ENCODE assay signal across 7 cellular contexts in genomic region chr20:64083380-64084208, GRCh38. TPM values are rescaled to one million over a fixed set of nuclear protein-coding genes. Genes with fewer than 3 reads are reported as not detected.
DNase-seq lines count a peak whose midpoint lies in the region; ATAC-seq, FAIRE-seq and TF ChIP-seq lines count a peak whose summit lies in the region.

No MANE protein-coding gene starts in this region.

- dilution Hi-C loops in keratinocyte (cut with MboI; ENCODE audit: extremely low pct_ligation_motif_present, low sequenced_read_pairs): no loop called here

- H3K4me3 ChIP-seq in WI38 (ENCODE audit: low read depth, low read length) (peak overlapping the region; percentile 49), keratinocyte (ENCODE audit: control insufficient read depth in 2 of 3, extremely low read depth in 1 of 3, insufficient read depth in 2 of 3, low read depth in 1 of 3, low read length in 3 of 3) (peak overlapping the region; percentile 32 to 38 (median 38))

- peak; percentile 42 for ATAC-seq in central memory CD8-positive, alpha-beta T cell (replicated peaks; ENCODE audit: extremely low read depth, poor library complexity, severe bottlenecking)
- no peak for ATAC-seq in HG02870 (IDR thresholded peaks at IDR 0.05; ENCODE audit: unreplicated experiment)

- no peaks in the 10 kb centered on the region for H3K9me3 Mint-ChIP-seq in central memory CD8-positive, alpha-beta T cell

- no peaks in the 10 kb centered on the region for H3K27me3 Mint-ChIP-seq in central memory CD8-positive, alpha-beta T cell

- H4K20me1 ChIP-seq in keratinocyte (ENCODE audit: control insufficient read depth, extremely low read depth, insufficient read depth, low read length): no peaks in the 10 kb centered on the region

- H3K4me3 Mint-ChIP-seq in central memory CD8-positive, alpha-beta T cell: peak overlapping the region; percentile 86

- H3K36me3 Mint-ChIP-seq in central memory CD8-positive, alpha-beta T cell (ENCODE audit: insufficient read depth): peaks cover 8% of the 10 kb centered on the region

- TF ChIP-seq CTCF in WI38 (IDR thresholded peaks at IDR 0.05; ENCODE audit: low read depth, low read length) (peak; percentile 56), keratinocyte (optimal IDR thresholded peaks at IDR 0.05 in 1 of 3, IDR thresholded peaks at IDR 0.05 in 1 of 3, conservative IDR thresholded peaks at IDR 0.05 in 1 of 3; ENCODE audit: extremely low read depth in 1 of 3, insufficient read depth in 2 of 3, low read length in 3 of 3) (peak in 2 of 3 experiments; percentile 76 to 80)

- H3K9me3 ChIP-seq in keratinocyte (ENCODE audit: control insufficient read depth, low read depth, low read length): no peaks in the 10 kb centered on the region

- H3K79me2 ChIP-seq in keratinocyte (ENCODE audit: control insufficient read depth, insufficient read depth, low read length): no peaks in the 10 kb centered on the region

- peaks cover 43% of the 10 kb centered on the region for H3K27me3 ChIP-seq in keratinocyte (ENCODE audit: control insufficient read depth, extremely low read depth, insufficient read depth, low read length)

- no peak overlapping the region for H3K9ac ChIP-seq in keratinocyte (ENCODE audit: control insufficient read depth, extremely low read depth, insufficient read depth, low read length)

- TF ChIP-seq POLR2A in GM12891 (IDR thresholded peaks at IDR 0.05; ENCODE audit: low read depth, low read length): no peak

- no peak overlapping the region for H3K27ac Mint-ChIP-seq in central memory CD8-positive, alpha-beta T cell (ENCODE audit: low read depth)

- no peak overlapping the region for H3K27ac ChIP-seq in keratinocyte (ENCODE audit: control insufficient read depth, insufficient read depth, low read length)

- peaks cover 10% of the 10 kb centered on the region for H3K4me1 ChIP-seq in keratinocyte (ENCODE audit: control insufficient read depth, extremely low read depth, insufficient read depth, low read length)

- no peaks in the 10 kb centered on the region for H3K9me1 ChIP-seq in keratinocyte (ENCODE audit: control insufficient read depth, extremely low read depth, insufficient read depth, low read length)

- peak overlapping the region; percentile 78 for H3K4me2 ChIP-seq in keratinocyte (ENCODE audit: control insufficient read depth, extremely low read depth, insufficient read depth, low read depth, low read length)

- no peaks in the 10 kb centered on the region for H3K36me3 ChIP-seq in keratinocyte (ENCODE audit: control insufficient read depth in 2 of 2, extremely low read depth in 1 of 2, insufficient read depth in 2 of 2, low read length in 2 of 2)

- FAIRE-seq in GM12891 (lab: Jason Lieb, UNC) (peak; percentile 54), keratinocyte (lab: Jason Lieb, UNC) (no peak)

- H2AFZ ChIP-seq in keratinocyte (ENCODE audit: control insufficient read depth, low read length): peak overlapping the region; percentile 51

- peaks cover 41% of the 10 kb centered on the region for H3K4me1 Mint-ChIP-seq in central memory CD8-positive, alpha-beta T cell

- DNase-seq in GM12891 (ENCODE audit: insufficient read length, low spot score) (no peak), NCI-H2196 (lab: John Stamatoyannopoulos, UW; ENCODE audit: unreplicated experiment) (peak; percentile 91), keratinocyte (ENCODE audit: low read depth, low spot score) (no peak)
- peak in 1 of 2 donors; percentile 44 for DNase-seq in central memory CD8-positive, alpha-beta T cell (ENCODE audit: low spot score in 2 of 2)
- DNase-seq in stimulated activated CD4-positive, alpha-beta T cell treated with anti-CD3 and anti-CD28 coated beads, Interleukin-1b, Interleukin-23, amount 100 ng/mL, for 1 hour (ENCODE audit: low read depth in 2 of 2): peak; percentile 27 to 40

TF ChIP-seq in GM12891, 5 proteins besides CTCF, POLR2A, EP300 and RAD21:
- no peak for TF ChIP-seq PAX5 (IDR thresholded peaks at IDR 0.05; ENCODE audit: insufficient read depth, low read length, severe bottlenecking)
- TF ChIP-seq POLR2AphosphoS5 (IDR thresholded peaks at IDR 0.05; ENCODE audit: low read depth, low read length): no peak
- TF ChIP-seq TAF1 (IDR thresholded peaks at IDR 0.05; ENCODE audit: low read depth, low read length): no peak
- no peak for TF ChIP-seq POU2F2 (IDR thresholded peaks at IDR 0.05; ENCODE audit: low read depth, low read length)
- no peak for TF ChIP-seq SPI1 (IDR thresholded peaks at IDR 0.05; ENCODE audit: low read depth, low read length)
TF ChIP-seq in GM12891: peak in this region for 0.

RNA-seq across cellular contexts. Expression of gene LKAAEAR1, which starts 0.6 kb away (rescaled TPM):
- polyA plus RNA-seq in GM12891 (2012; ENCODE audit: low read depth, missing spikeins): not detected
- not detected in 3 replicates for polyA plus RNA-seq in keratinocyte
- not detected for polyA plus RNA-seq in keratinocyte (2011; ENCODE audit: low read depth)
- polyA plus RNA-seq in keratinocyte (2011; cell fraction: cytosol; rRNA removed): not detected in 2 replicates
- not detected in 2 replicates for polyA plus RNA-seq in keratinocyte (2011; cell fraction: nucleus; rRNA removed)
- polyA plus RNA-seq in keratinocyte (2012; ENCODE audit: low replicate concordance): not detected in 2 replicates
- not detected in 3 replicates for polyA minus RNA-seq in keratinocyte
- polyA minus RNA-seq in keratinocyte (2011; cell fraction: cytosol; rRNA and poly(A)+ RNA removed): not detected
- polyA minus RNA-seq in keratinocyte (2011; cell fraction: nucleus; rRNA and poly(A)+ RNA removed): not detected in 2 replicates

RNA-seq across cellular contexts. Expression of gene OPRL1, which starts 3.7 kb away (rescaled TPM):
- 0.68 TPM for polyA plus RNA-seq in GM12891 (2012; ENCODE audit: low read depth, missing spikeins)
- polyA plus RNA-seq in keratinocyte: 0.25 to 0.54 TPM (median 0.32 TPM) in 3 replicates
- polyA plus RNA-seq in keratinocyte (2011; ENCODE audit: low read depth): not detected
- 0.23 and 0.48 TPM in 2 replicates for polyA plus RNA-seq in keratinocyte (2011; cell fraction: cytosol; rRNA removed)
- polyA plus RNA-seq in keratinocyte (2011; cell fraction: nucleus; rRNA removed): 0.47 and 1.0 TPM in 2 replicates
- 0.17 and 0.47 TPM in 2 replicates for polyA plus RNA-seq in keratinocyte (2012; ENCODE audit: low replicate concordance)
- 0.59 to 1.2 TPM (median 0.67 TPM) in 3 replicates for polyA minus RNA-seq in keratinocyte
- polyA minus RNA-seq in keratinocyte (2011; cell fraction: cytosol; rRNA and poly(A)+ RNA removed): not detected
- polyA minus RNA-seq in keratinocyte (2011; cell fraction: nucleus; rRNA and poly(A)+ RNA removed): 0.53 and 0.93 TPM in 2 replicates

RNA-seq across cellular contexts. Expression of gene RGS19, which starts 4.3 kb away (rescaled TPM):
- 27.9 TPM for polyA plus RNA-seq in GM12891 (2012; ENCODE audit: low read depth, missing spikeins)
- polyA plus RNA-seq in keratinocyte: 11.6 to 17.4 TPM (median 11.8 TPM) in 3 replicates
- 1.3 TPM for polyA plus RNA-seq in keratinocyte (2011; ENCODE audit: low read depth)
- polyA plus RNA-seq in keratinocyte (2011; cell fraction: cytosol; rRNA removed): 12.3 and 23.7 TPM in 2 replicates
- polyA plus RNA-seq in keratinocyte (2011; cell fraction: nucleus; rRNA removed): 8.4 and 13.6 TPM in 2 replicates
- 6.2 and 15.9 TPM in 2 replicates for polyA plus RNA-seq in keratinocyte (2012; ENCODE audit: low replicate concordance)
- polyA minus RNA-seq in keratinocyte: 8.5 to 19.6 TPM (median 10.8 TPM) in 3 replicates
- 36.3 TPM for polyA minus RNA-seq in keratinocyte (2011; cell fraction: cytosol; rRNA and poly(A)+ RNA removed)
- 5.4 and 6.9 TPM in 2 replicates for polyA minus RNA-seq in keratinocyte (2011; cell fraction: nucleus; rRNA and poly(A)+ RNA removed)

RNA-seq across cellular contexts. Expression of gene TCEA2, which starts 20.6 kb away (rescaled TPM):
- polyA plus RNA-seq in GM12891 (2012; ENCODE audit: low read depth, missing spikeins): 34.5 TPM
- polyA plus RNA-seq in keratinocyte: 8.4 to 13.1 TPM (median 9.1 TPM) in 3 replicates
- 13.7 TPM for polyA plus RNA-seq in keratinocyte (2011; ENCODE audit: low read depth)
- 8.2 and 17.3 TPM in 2 replicates for polyA plus RNA-seq in keratinocyte (2011; cell fraction: cytosol; rRNA removed)
- 18.8 and 30.2 TPM in 2 replicates for polyA plus RNA-seq in keratinocyte (2011; cell fraction: nucleus; rRNA removed)
- 20.3 and 23.0 TPM in 2 replicates for polyA plus RNA-seq in keratinocyte (2012; ENCODE audit: low replicate concordance)
- polyA minus RNA-seq in keratinocyte: 3.8 to 21.4 TPM (median 11.6 TPM) in 3 replicates
- polyA minus RNA-seq in keratinocyte (2011; cell fraction: cytosol; rRNA and poly(A)+ RNA removed): 15.3 TPM
- 4.6 and 7.7 TPM in 2 replicates for polyA minus RNA-seq in keratinocyte (2011; cell fraction: nucleus; rRNA and poly(A)+ RNA removed)

RNA-seq across cellular contexts. Expression of gene NPBWR2, which starts 23.8 kb away (rescaled TPM):
- not detected for polyA plus RNA-seq in GM12891 (2012; ENCODE audit: low read depth, missing spikeins)
- not detected in 3 replicates for polyA plus RNA-seq in keratinocyte
- not detected for polyA plus RNA-seq in keratinocyte (2011; ENCODE audit: low read depth)
- polyA plus RNA-seq in keratinocyte (2011; cell fraction: cytosol; rRNA removed): not detected in 2 replicates
- not detected in 2 replicates for polyA plus RNA-seq in keratinocyte (2011; cell fraction: nucleus; rRNA removed)
- not detected in 2 replicates for polyA plus RNA-seq in keratinocyte (2012; ENCODE audit: low replicate concordance)
- polyA minus RNA-seq in keratinocyte: not detected in 3 replicates
- polyA minus RNA-seq in keratinocyte (2011; cell fraction: cytosol; rRNA and poly(A)+ RNA removed): not detected
- polyA minus RNA-seq in keratinocyte (2011; cell fraction: nucleus; rRNA and poly(A)+ RNA removed): not detected in 2 replicates

Comparison
In these comparisons a context has a peak if more than half of its experiments do, and no peak if none do; other contexts are left out.
1. DNase-seq: peak in NCI-H2196 (single experiment) and stimulated activated CD4-positive, alpha-beta T cell treated with anti-CD3 and anti-CD28 coated beads, Interleukin-1b, Interleukin-23, amount 100 ng/mL, for 1 hour (2 of 2); none in GM12891 (single experiment) and keratinocyte (single experiment).